ENCODE assay signal across 10 cellular contexts in genomic region chr20:58868795-58869194, GRCh38. TPM values are rescaled to one million over a fixed set of nuclear protein-coding genes. Genes with fewer than 3 reads are reported as not detected.
A peak's percentile ranks its signal among the peaks of the same experiment; 100 is the strongest.
DNase-seq lines count a peak whose midpoint lies in the region; ATAC-seq and TF ChIP-seq lines count a peak whose summit lies in the region.
"Had no signal": no experiment of that assay in that cellular context is flagged by ENCODE, and none has a peak within 500 bp of the region (broad histone marks: within the 10 kb centered on the region; RNA-seq: fewer than 3 reads in every experiment).

No MANE protein-coding gene starts in this region.

- H3F3A ChIP-seq in neural progenitor cell (ENCODE audit: low read depth), result no peaks in the 10 kb centered on the region

- H3K9me3 ChIP-seq in neural progenitor cell (ENCODE audit: low read depth), result no peaks in the 10 kb centered on the region

- DNase-seq in G401 (ENCODE audit: low spot score) (peak; percentile 53), MV-4-11 (lab: John Stamatoyannopoulos, UW) (peak; percentile 29), cerebellar cortex (ENCODE audit: low spot score) (peak; percentile 38), neural progenitor cell (ENCODE audit: low spot score) (peak; percentile 77), cerebellar nuclear complex (lab: John Stamatoyannopoulos, UW) (no peak), immature natural killer cell (no peak)
- no peak for DNase-seq in effector CD4-positive, alpha-beta T cell
- DNase-seq: activated CD4-positive, alpha-beta memory T cell treated with anti-CD3 and anti-CD28 coated beads for 36 hours had no signal

- H3K36me3 ChIP-seq in neural progenitor cell, result no peaks in the 10 kb centered on the region

- in situ Hi-C loops in G401 (cut with HindIII; ENCODE audit: low sequenced_read_pairs), result loop anchor here (25.0 kb wide), 1 partner anchor 594 kb away; no protein-coding TSS in a partner anchor

- ATAC-seq in GM18498 (IDR thresholded peaks at IDR 0.05; ENCODE audit: unreplicated experiment), result no peak
- ATAC-seq: HCT116 had no signal

- peaks cover 11% of the 10 kb centered on the region for H3K4me1 Mint-ChIP-seq in neural progenitor cell
- no peaks in the 10 kb centered on the region for H3K4me1 Mint-ChIP-seq in immature natural killer cell

- no peaks in the 10 kb centered on the region for H3K36me3 Mint-ChIP-seq in neural progenitor cell
- no peaks in the 10 kb centered on the region for H3K36me3 Mint-ChIP-seq in immature natural killer cell
- H3K36me3 Mint-ChIP-seq: activated CD4-positive, alpha-beta memory T cell treated with anti-CD3 and anti-CD28 coated beads for 36 hours had no signal

- H3K27me3 ChIP-seq in neural progenitor cell, result no peaks in the 10 kb centered on the region

- H3K4me2 ChIP-seq in neural progenitor cell, result no peak overlapping the region

- H3K4me3 Mint-ChIP-seq in neural progenitor cell (no peak overlapping the region), immature natural killer cell (no peak overlapping the region)
- H3K4me3 Mint-ChIP-seq: activated CD4-positive, alpha-beta memory T cell treated with anti-CD3 and anti-CD28 coated beads for 36 hours had no signal

- H3K79me2 ChIP-seq in neural progenitor cell (ENCODE audit: low read depth), result no peaks in the 10 kb centered on the region

- H3K9me3 Mint-ChIP-seq in neural progenitor cell, result no peaks in the 10 kb centered on the region
- no peaks in the 10 kb centered on the region for H3K9me3 Mint-ChIP-seq in immature natural killer cell
- H3K9me3 Mint-ChIP-seq: activated CD4-positive, alpha-beta memory T cell treated with anti-CD3 and anti-CD28 coated beads for 36 hours had no signal

- no peaks in the 10 kb centered on the region for H4K20me1 ChIP-seq in neural progenitor cell (ENCODE audit: low read depth)

- no peak overlapping the region for H3K9ac ChIP-seq in neural progenitor cell

- H3K27ac ChIP-seq in neural progenitor cell, result no peak overlapping the region

- H3K27me3 Mint-ChIP-seq in neural progenitor cell (ENCODE audit: insufficient read depth, low read depth) (peaks cover 5% of the 10 kb centered on the region), immature natural killer cell (ENCODE audit: low read depth in 3 of 3) (peaks cover 0 to 8% (median 2%) of the 10 kb centered on the region in 3 donors)

- H3K27ac Mint-ChIP-seq in neural progenitor cell, result no peak overlapping the region
- H3K27ac Mint-ChIP-seq in immature natural killer cell, result no peak overlapping the region
- H3K27ac Mint-ChIP-seq: activated CD4-positive, alpha-beta memory T cell treated with anti-CD3 and anti-CD28 coated beads for 36 hours had no signal

- H3K4me3 ChIP-seq in neural progenitor cell, result no peak overlapping the region

- peak; percentile 64 for TF ChIP-seq CTCF in neural progenitor cell (IDR thresholded peaks at IDR 0.05)

- peaks cover 5% of the 10 kb centered on the region for H3K4me1 ChIP-seq in neural progenitor cell

- peak overlapping the region; percentile 89 for H2AFZ ChIP-seq in neural progenitor cell (replicated peaks)

RNA-seq across cellular contexts. Expression of gene GNAS, which starts 16.3 kb away (rescaled TPM):
- total RNA-seq in G401 (2014; rRNA removed; shearing (Covaris generic)), result 580 and 603 TPM in 2 replicates
- total RNA-seq in neural progenitor cell (ENCODE audit: low replicate concordance), result 794 and 973 TPM in 2 replicates
- 100 to 1,000 TPM in 2 of 3 donors, 10 to 100 TPM in 1; 70.1 to 127 (median 107) TPM for polyA plus RNA-seq in immature natural killer cell

RNA-seq across cellular contexts. Expression of gene GNAS-AS1, which starts 18.1 kb away (rescaled TPM):
- total RNA-seq in G401 (2014; rRNA removed; shearing (Covaris generic)), result not detected in 2 replicates
- total RNA-seq in neural progenitor cell (ENCODE audit: low replicate concordance), result 5.8 and 6.4 TPM in 2 replicates
- not detected for polyA plus RNA-seq in immature natural killer cell

Comparison
In these comparisons a context has a peak if more than half of its experiments do, and no peak if none do; other contexts are left out.
1. DNase-seq: peak in G401 (single experiment), MV-4-11 (single experiment), cerebellar cortex (single experiment) and neural progenitor cell (single experiment); none in effector CD4-positive, alpha-beta T cell (single experiment), cerebellar nuclear complex (0 of 2) and immature natural killer cell (0 of 3).